Comparison of ENCODE assay signal across 16 cellular contexts in genomic region chr1:209822706-209823105, GRCh38. TPM values are rescaled to one million over a fixed set of nuclear protein-coding genes. Genes with fewer than 3 reads are reported as not detected.
DNase-seq lines count a peak whose midpoint lies in the region; ATAC-seq, FAIRE-seq and TF ChIP-seq lines count a peak whose summit lies in the region.
"Had no signal": no experiment of that assay in that cellular context is flagged by ENCODE, and none has a peak within 500 bp of the region (broad histone marks: within the 10 kb centered on the region; RNA-seq: fewer than 3 reads in every experiment).

No MANE protein-coding gene starts in this region.

- H3K27me3 ChIP-seq in GM23338 (ENCODE audit: insufficient read depth) = no peaks in the 10 kb centered on the region
- H3K27me3 ChIP-seq in endothelial cell of umbilical vein (ENCODE audit: control insufficient read depth in 2 of 2, insufficient read depth in 2 of 2, low read length in 2 of 2) = no peaks in the 10 kb centered on the region
- H3K27me3 ChIP-seq in skeletal muscle satellite cell (ENCODE audit: control insufficient read depth, insufficient read depth, low read length) = peaks cover 6% of the 10 kb centered on the region
- H3K27me3 ChIP-seq: body of pancreas had no signal

- peaks cover 4% of the 10 kb centered on the region for H3K27me3 Mint-ChIP-seq in GM23338 (ENCODE audit: insufficient read depth, low read depth, poor library complexity)

- no peak overlapping the region for H3K4me3 Mint-ChIP-seq in GM23338
- H3K4me3 Mint-ChIP-seq: activated CD8-positive, alpha-beta T cell treated with anti-CD3 and anti-CD28 coated beads for 36 hours; CD4-positive, alpha-beta T cell had no signal

- H2AFZ ChIP-seq in GM23338 = peak overlapping the region; percentile 8; the same call in 1 of the 2 replicates
- peak overlapping the region; percentile 82; the same call in 1 of the 2 replicates for H2AFZ ChIP-seq in OCI-LY7 (ENCODE audit: low read length)
- peak overlapping the region; percentile 34 for H2AFZ ChIP-seq in endothelial cell of umbilical vein (ENCODE audit: low read depth, low read length)

- H3K9ac ChIP-seq in endothelial cell of umbilical vein (replicated peaks; ENCODE audit: extremely low read depth, insufficient read depth, low read length) = peak overlapping the region; percentile 92
- H3K9ac ChIP-seq in skeletal muscle satellite cell (ENCODE audit: low read depth, low read length) = peak overlapping the region; percentile 16

- no peaks in the 10 kb centered on the region for H4K20me1 ChIP-seq in GM23338 (replicated peaks; ENCODE audit: insufficient read depth)
- no peaks in the 10 kb centered on the region for H4K20me1 ChIP-seq in OCI-LY7 (ENCODE audit: insufficient read depth, low read length)
- H4K20me1 ChIP-seq in endothelial cell of umbilical vein (replicated peaks; ENCODE audit: control insufficient read depth, extremely low read depth, insufficient read depth, low read length) = no peaks in the 10 kb centered on the region

- H3K36me3 ChIP-seq in GM23338 (ENCODE audit: insufficient read depth) (no peaks in the 10 kb centered on the region), OCI-LY7 (ENCODE audit: insufficient read depth, low read length) (no peaks in the 10 kb centered on the region), endothelial cell of umbilical vein (ENCODE audit: control insufficient read depth in 2 of 2, extremely low read depth in 1 of 2, insufficient read depth in 2 of 2, low read length in 2 of 2) (no peaks in the 10 kb centered on the region), skeletal muscle satellite cell (ENCODE audit: insufficient read depth, low read length) (no peaks in the 10 kb centered on the region)
- H3K36me3 ChIP-seq: tibial artery had no signal

- H3K79me2 ChIP-seq in GM23338 (replicated peaks; ENCODE audit: insufficient read depth) (no peaks in the 10 kb centered on the region), OCI-LY7 (ENCODE audit: insufficient read depth, low read depth, low read length) (no peaks in the 10 kb centered on the region), endothelial cell of umbilical vein (ENCODE audit: control insufficient read depth, insufficient read depth, low read length) (no peaks in the 10 kb centered on the region)

- TF ChIP-seq POLR2A in endothelial cell of umbilical vein (IDR thresholded peaks at IDR 0.05; ENCODE audit: low read depth, low read length) = no peak

- TF ChIP-seq CTCF in GM23338 (conservative IDR thresholded peaks at IDR 0.05; ENCODE audit: low read depth in 2 of 2) (no peak), OCI-LY7 (conservative IDR thresholded peaks at IDR 0.05; ENCODE audit: low read length) (no peak), endothelial cell of umbilical vein (IDR thresholded peaks at IDR 0.05; ENCODE audit: extremely low read depth in 1 of 2, insufficient read depth in 1 of 2, low read depth in 1 of 2, low read length in 2 of 2) (no peak)

- H3K4me1 Mint-ChIP-seq in GM23338 = peaks cover 3% of the 10 kb centered on the region

- no peak overlapping the region for H3K4me3 ChIP-seq in GM23338
- no peak overlapping the region for H3K4me3 ChIP-seq in OCI-LY7 (ENCODE audit: low read depth, low read length, poor library complexity, severe bottlenecking)
- peak overlapping the region in 1 of 3 experiments; percentile 14 for H3K4me3 ChIP-seq in endothelial cell of umbilical vein (replicated peaks in 1 of 3; ENCODE audit: insufficient read depth in 1 of 3, low read depth in 1 of 3, low read length in 3 of 3)
- H3K4me3 ChIP-seq in skeletal muscle satellite cell (ENCODE audit: low read length) = peak overlapping the region; percentile 35
- H3K4me3 ChIP-seq: body of pancreas, tibial artery had no signal

- intact Hi-C loops in OCI-LY7 (cut with micrococcal nuclease; ENCODE audit: unreplicated experiment) (no loop called here), endothelial cell of umbilical vein (cut with micrococcal nuclease) (loop anchor here (1.0 kb wide), 10 partner anchors 14 to 1618 kb away; partner anchors contain the start of gene C1orf74)

- H3K9me2 ChIP-seq in GM23338 (ENCODE audit: insufficient read depth) = no peaks in the 10 kb centered on the region
- no peaks in the 10 kb centered on the region for H3K9me2 ChIP-seq in OCI-LY7 (ENCODE audit: insufficient read depth, low read length)

- BruUV-seq in OCI-LY7 (replicated peaks; lab: Mats Ljungman, UMichigan) = no TSS peak
- no TSS peak for BruUV-seq in endothelial cell of umbilical vein (replicated peaks; lab: Mats Ljungman, UMichigan)

- H3K9me3 ChIP-seq in OCI-LY7 (ENCODE audit: low read length) (no peaks in the 10 kb centered on the region), endothelial cell of umbilical vein (replicated peaks; ENCODE audit: control insufficient read depth, insufficient read depth, low read length) (no peaks in the 10 kb centered on the region), skeletal muscle satellite cell (replicated peaks; ENCODE audit: low read length) (no peaks in the 10 kb centered on the region)
- H3K9me3 ChIP-seq: body of pancreas, tibial artery had no signal

- no peak overlapping the region for H3K27ac ChIP-seq in GM23338 (ENCODE audit: low read depth)
- H3K27ac ChIP-seq in OCI-LY7 (ENCODE audit: low read depth, low read length, poor library complexity, severe bottlenecking) = no peak overlapping the region
- H3K27ac ChIP-seq in endothelial cell of umbilical vein (ENCODE audit: insufficient read depth, low read depth, low read length) = peak overlapping the region; percentile 97
- H3K27ac ChIP-seq: body of pancreas, tibial artery had no signal

- H3K9me3 Mint-ChIP-seq in GM23338 = no peaks in the 10 kb centered on the region; the same call in 2 of the 3 replicates
- H3K9me3 Mint-ChIP-seq: activated CD8-positive, alpha-beta T cell treated with anti-CD3 and anti-CD28 coated beads for 36 hours; CD4-positive, alpha-beta T cell had no signal

- H3K4me1 ChIP-seq in GM23338 (ENCODE audit: insufficient read depth) (no peaks in the 10 kb centered on the region; the same call in 1 of the 2 replicates), OCI-LY7 (ENCODE audit: insufficient read depth, low read length, poor library complexity, severe bottlenecking) (peaks cover 6% of the 10 kb centered on the region), endothelial cell of umbilical vein (ENCODE audit: control insufficient read depth, extremely low read depth, insufficient read depth, low read length) (peaks cover 31% of the 10 kb centered on the region), skeletal muscle satellite cell (ENCODE audit: control insufficient read depth, insufficient read depth, low read length) (peaks cover 15% of the 10 kb centered on the region)
- H3K4me1 ChIP-seq: tibial artery had no signal

- no peak overlapping the region for H3K4me2 ChIP-seq in GM23338
- no peak overlapping the region for H3K4me2 ChIP-seq in OCI-LY7 (ENCODE audit: low read length)
- H3K4me2 ChIP-seq in endothelial cell of umbilical vein (ENCODE audit: insufficient read depth, low read length) = peak overlapping the region; percentile 78
- H3K4me2 ChIP-seq in skeletal muscle satellite cell (ENCODE audit: low read length) = peak overlapping the region; percentile 65

- H3K27ac Mint-ChIP-seq in GM23338 = no peak overlapping the region
- H3K27ac Mint-ChIP-seq: activated CD8-positive, alpha-beta T cell treated with anti-CD3 and anti-CD28 coated beads for 36 hours; CD4-positive, alpha-beta T cell had no signal

- no peak for FAIRE-seq in endothelial cell of umbilical vein (lab: Jason Lieb, UNC)
- FAIRE-seq: frontal cortex, GM12892 had no signal

- no peaks in the 10 kb centered on the region for H3K9me1 ChIP-seq in endothelial cell of umbilical vein (replicated peaks; ENCODE audit: control insufficient read depth, extremely low read depth, insufficient read depth, low read length)

- ATAC-seq in GM23338 = no peak; the same call in 2 of the 3 replicates

- dilution Hi-C loops in endothelial cell of umbilical vein (cut with MboI; ENCODE audit: extremely low pct_ligation_motif_present, low sequenced_read_pairs) = no loop called here

- H3F3A ChIP-seq in GM23338 (replicated peaks; ENCODE audit: low read depth) = no peaks in the 10 kb centered on the region

- CTCF ChIA-PET in OCI-LY7 (lab: Charles Lee; ENCODE audit: unreplicated experiment) = interaction anchor here (0.5 to 1.2 kb wide), 4 partner anchors 9 to 35 kb away, joined by 3 to 6 read pairs (median 4); no protein-coding TSS in a partner anchor
- CTCF ChIA-PET in endothelial cell of umbilical vein (lab: Charles Lee) = interaction anchor here (0.7 to 6.1 kb wide), 28 partner anchors 11 to 1615 kb away, joined by 3 to 109 read pairs (median 5); partner anchors contain the start of genes C1orf74 and IRF6

- H3K36me3 Mint-ChIP-seq in GM23338 (ENCODE audit: low read depth) = no peaks in the 10 kb centered on the region

- POLR2A ChIA-PET in OCI-LY7 (lab: Charles Lee) = interaction anchor here (0.6 to 2.2 kb wide), 5 partner anchors 10 to 80 kb away, joined by 3 to 12 read pairs (median 4); partner anchors contain the start of gene TRAF3IP3
- POLR2A ChIA-PET in endothelial cell of umbilical vein (lab: Charles Lee) = interaction anchor here (1.0 to 2.4 kb wide), 5 partner anchors 14 to 551 kb away, joined by 3 to 27 read pairs (median 9); partner anchors contain the start of genes C1orf74 and IRF6

- DNase-seq in GM23338 (ENCODE audit: low spot score) (no peak), OCI-LY7 (ENCODE audit: low spot score) (no peak), endothelial cell of umbilical vein (ENCODE audit: low read depth, low spot score) (no peak), NCI-H187 treated with DMSO at 0.1 percent for 48 hours (lab: John Stamatoyannopoulos, UW) (no peak), GM19238 (ENCODE audit: insufficient read length, low spot score) (no peak), NCI-H774 (lab: John Stamatoyannopoulos, UW) (no peak)
- DNase-seq: activated effector memory CD4-positive, alpha-beta T cell treated with anti-CD3 and anti-CD28 coated beads, Interleukin-2, amount 50 U/mL, for 16 hours; CD4-positive, alpha-beta T cell; Right ventricle myocardium superior; stimulated activated CD4-positive, alpha-beta T cell treated with anti-CD3 and anti-CD28 coated beads, Interleukin-15, amount 100 ng/mL, for 24 hours; tibial artery had no signal

RNA-seq across cellular contexts. Expression of gene UTP25, which starts 5.1 kb away (rescaled TPM):
- total RNA-seq in GM23338 (2014; rRNA removed; shearing (Covaris generic)) = 6.8 and 8.9 TPM in 2 replicates
- 2.6 and 3.6 TPM in 2 replicates for polyA plus RNA-seq in GM23338 (2016; fragmentation: Nextera tagmentation; extraction: Ambion mirVana)
- 10.4 and 12.8 TPM in 2 replicates for total RNA-seq in OCI-LY7 (2014; rRNA removed; shearing (Covaris generic))
- 8.4 and 10.5 TPM in 2 replicates for total RNA-seq in OCI-LY7 (2022)
- total RNA-seq in endothelial cell of umbilical vein = 10.5 and 11.7 TPM in 2 replicates
- polyA plus RNA-seq in endothelial cell of umbilical vein = 5.9 and 6.6 TPM in 2 replicates
- polyA plus RNA-seq in endothelial cell of umbilical vein (2011; cell fraction: cytosol; rRNA removed) = 5.3 and 5.7 TPM in 2 replicates
- polyA plus RNA-seq in endothelial cell of umbilical vein (2011; cell fraction: nucleus; rRNA removed) = 23.9 and 27.8 TPM in 2 replicates
- 6.5 and 9.0 TPM in 2 replicates for polyA plus RNA-seq in endothelial cell of umbilical vein (2012)
- polyA minus RNA-seq in endothelial cell of umbilical vein = 20.9 and 22.0 TPM in 2 replicates
- 10.0 TPM for polyA minus RNA-seq in endothelial cell of umbilical vein (2011; cell fraction: cytosol; rRNA and poly(A)+ RNA removed)
- polyA minus RNA-seq in endothelial cell of umbilical vein (2011; cell fraction: nucleus; rRNA and poly(A)+ RNA removed) = 47.3 and 73.9 TPM in 2 replicates
- 8.5 and 9.1 TPM in 2 replicates for total RNA-seq in skeletal muscle satellite cell (2012; rRNA removed)

RNA-seq across cellular contexts. Expression of gene IRF6, which starts 16.8 kb away (rescaled TPM):
- 9.3 and 11.7 TPM in 2 replicates for total RNA-seq in GM23338 (2014; rRNA removed; shearing (Covaris generic))
- polyA plus RNA-seq in GM23338 (2016; fragmentation: Nextera tagmentation; extraction: Ambion mirVana) (4.5 and 4.6 TPM in 2 replicates), endothelial cell of umbilical vein (55.8 and 65.0 TPM in 2 replicates)
- not detected in 2 replicates for total RNA-seq in OCI-LY7 (2014; rRNA removed; shearing (Covaris generic))
- total RNA-seq in OCI-LY7 (2022) (not detected in 2 replicates), endothelial cell of umbilical vein (22.1 and 42.0 TPM in 2 replicates)
- 33.7 and 34.7 TPM in 2 replicates for polyA plus RNA-seq in endothelial cell of umbilical vein (2011; cell fraction: cytosol; rRNA removed)
- polyA plus RNA-seq in endothelial cell of umbilical vein (2011; cell fraction: nucleus; rRNA removed) = 120 and 125 TPM in 2 replicates
- polyA plus RNA-seq in endothelial cell of umbilical vein (2012) = 3.6 and 7.9 TPM in 2 replicates
- 176 and 196 TPM in 2 replicates for polyA minus RNA-seq in endothelial cell of umbilical vein
- not detected for polyA minus RNA-seq in endothelial cell of umbilical vein (2011; cell fraction: cytosol; rRNA and poly(A)+ RNA removed)
- polyA minus RNA-seq in endothelial cell of umbilical vein (2011; cell fraction: nucleus; rRNA and poly(A)+ RNA removed) = 126 and 158 TPM in 2 replicates
- 0.25 TPM in 1 of 2 replicates, not detected in the other for total RNA-seq in skeletal muscle satellite cell (2012; rRNA removed)

RNA-seq across cellular contexts. Expression of gene C1orf74, which starts 38.3 kb away (rescaled TPM):
- total RNA-seq in GM23338 (2014; rRNA removed; shearing (Covaris generic)) = 3.9 and 4.6 TPM in 2 replicates
- polyA plus RNA-seq in GM23338 (2016; fragmentation: Nextera tagmentation; extraction: Ambion mirVana) (2.3 and 2.8 TPM in 2 replicates), endothelial cell of umbilical vein (2.4 TPM in 2 replicates)
- total RNA-seq in OCI-LY7 (2014; rRNA removed; shearing (Covaris generic)) = 3.7 and 4.4 TPM in 2 replicates
- total RNA-seq in OCI-LY7 (2022) (4.2 and 5.0 TPM in 2 replicates), endothelial cell of umbilical vein (2.3 and 3.0 TPM in 2 replicates)
- 1.1 and 1.7 TPM in 2 replicates for polyA plus RNA-seq in endothelial cell of umbilical vein (2011; cell fraction: cytosol; rRNA removed)
- polyA plus RNA-seq in endothelial cell of umbilical vein (2011; cell fraction: nucleus; rRNA removed) = 12.1 and 12.6 TPM in 2 replicates
- polyA plus RNA-seq in endothelial cell of umbilical vein (2012) = 1.2 and 1.3 TPM in 2 replicates
- polyA minus RNA-seq in endothelial cell of umbilical vein = 7.8 and 11.1 TPM in 2 replicates
- polyA minus RNA-seq in endothelial cell of umbilical vein (2011; cell fraction: cytosol; rRNA and poly(A)+ RNA removed) = 1.1 TPM
- polyA minus RNA-seq in endothelial cell of umbilical vein (2011; cell fraction: nucleus; rRNA and poly(A)+ RNA removed) = 24.5 and 31.8 TPM in 2 replicates
- total RNA-seq in skeletal muscle satellite cell (2012; rRNA removed) = 2.8 TPM in 2 replicates

Comparison
In these comparisons a context has a peak if more than half of its experiments do, and no peak if none do; other contexts are left out.
1. H2AFZ ChIP-seq: peak in every context shown above with its lines; median percentile 82 in OCI-LY7; 34 in endothelial cell of umbilical vein; 8 in GM23338.
2. H3K4me2 ChIP-seq: peak in endothelial cell of umbilical vein (single experiment) and skeletal muscle satellite cell (single experiment); none in GM23338 (single experiment) and OCI-LY7 (single experiment).